26 cellular contexts compared by ENCODE assay signal in the genomic region with DNA sequence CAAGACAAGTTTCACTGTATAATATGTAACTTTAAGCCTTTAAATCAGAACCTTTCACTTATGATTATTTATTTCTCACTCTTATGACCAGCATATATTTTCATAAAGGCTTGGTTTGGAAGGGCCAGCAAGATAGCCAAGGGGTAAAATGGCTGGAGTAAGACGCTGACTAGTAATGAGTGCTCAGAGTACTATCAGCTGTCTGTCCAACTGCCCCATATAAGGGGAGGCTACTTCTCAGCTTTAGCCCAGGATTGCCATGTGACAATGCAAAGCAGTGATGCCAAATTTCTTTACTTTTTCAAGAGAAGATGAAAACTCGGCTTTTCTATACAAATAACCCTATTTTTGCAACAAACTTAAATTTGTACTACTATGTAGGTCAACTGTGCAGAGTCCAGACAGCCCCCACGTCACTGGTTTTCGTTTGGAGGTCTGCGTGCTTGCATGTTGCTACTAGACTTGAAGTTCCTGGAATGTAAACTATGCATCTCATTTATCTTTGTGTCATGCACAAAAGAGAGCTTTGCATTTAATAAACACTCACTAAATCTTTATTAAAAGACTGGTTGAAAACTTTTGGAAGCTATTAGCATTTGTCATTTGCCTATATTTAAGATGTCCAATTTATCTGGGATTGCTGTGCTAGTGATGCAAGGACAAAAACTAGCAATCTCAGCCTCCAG.
DNase-seq lines count a peak whose midpoint lies in the region; ATAC-seq, FAIRE-seq and TF ChIP-seq lines count a peak whose summit lies in the region.
"Had no signal": no experiment of that assay in that cellular context is flagged by ENCODE, and none has a peak within 500 bp of the region (broad histone marks: within the 10 kb centered on the region; RNA-seq: fewer than 3 reads in every experiment).

No MANE protein-coding gene starts in this region.

- peak overlapping the region; percentile 100 for H2BK20ac ChIP-seq in IMR-90 (ENCODE audit: low read depth, low read length)

- no peaks in the 10 kb centered on the region for H3K9me3 ChIP-seq in IMR-90 (ENCODE audit: control insufficient read depth, insufficient read depth, low read length)
- H3K9me3 ChIP-seq in gastroesophageal sphincter = no peaks in the 10 kb centered on the region
- peaks cover 0 to 5% (median 0%) of the 10 kb centered on the region in 8 donors for H3K9me3 ChIP-seq in spleen
- H3K9me3 ChIP-seq: Caco-2, thyroid gland had no signal

- TF ChIP-seq RAD21 in IMR-90 (IDR thresholded peaks at IDR 0.05; ENCODE audit: low read length) = no peak

- H4K5ac ChIP-seq in IMR-90 (ENCODE audit: low read depth, low read length) = peak overlapping the region; percentile 66

- no peak for TF ChIP-seq EP300 in gastroesophageal sphincter (IDR thresholded peaks at IDR 0.05)

- no peak overlapping the region for H3K4me2 ChIP-seq in IMR-90 (ENCODE audit: low read depth, low read length)

- H3K18ac ChIP-seq in IMR-90 (ENCODE audit: low read depth, low read length) = peak overlapping the region; percentile 91

- intact Hi-C loops in IMR-90 (cut with micrococcal nuclease) (no loop called here), spleen (cut with DNase I; ENCODE audit: low total_unique reads) (no loop called here)

- H3K27ac ChIP-seq in IMR-90 (ENCODE audit: insufficient read depth, low read length) (peak overlapping the region; percentile 90), brain microvascular endothelial cell (peak overlapping the region; percentile 56), gastroesophageal sphincter (peak overlapping the region in 2 of 4 donors; percentile 31 to 39), spleen (peak overlapping the region in 5 of 8 donors; percentile 12 to 32 (median 16))
- H3K27ac ChIP-seq: thyroid gland, VCaP had no signal

- H2AFZ ChIP-seq in IMR-90 (replicated peaks; ENCODE audit: low read length, poor library complexity) = peak overlapping the region; percentile 66

- peak overlapping the region; percentile 92 for H2BK15ac ChIP-seq in IMR-90 (ENCODE audit: low read depth, low read length)

- in situ Hi-C loops in IMR-90 (cut with MboI; ENCODE audit: low sequenced_read_pairs) = no loop called here
- in situ Hi-C loops in brain microvascular endothelial cell (cut with HindIII; ENCODE audit: low pct_ligation_motif_present, low sequenced_read_pairs) = no loop called here

- H3K14ac ChIP-seq in IMR-90 (replicated peaks; ENCODE audit: low read depth, low read length) = peak overlapping the region; percentile 94

- H4K20me1 ChIP-seq in IMR-90 (ENCODE audit: insufficient read depth, low read length) = no peaks in the 10 kb centered on the region

- dilution Hi-C loops in IMR-90 (cut with HindIII; ENCODE audit: low sequenced_read_pairs, unreplicated experiment) = no loop called here

- H2BK5ac ChIP-seq in IMR-90 (ENCODE audit: low read depth, low read length, poor library complexity, severe bottlenecking) = peak overlapping the region; percentile 94

- TF ChIP-seq POLR2A in IMR-90 (IDR thresholded peaks at IDR 0.05; ENCODE audit: low read depth, low read length) = no peak
- no peak for TF ChIP-seq POLR2A in gastroesophageal sphincter (IDR thresholded peaks at IDR 0.05)
- TF ChIP-seq POLR2A in spleen (IDR thresholded peaks at IDR 0.05) = no peak
- no peak for TF ChIP-seq POLR2A in H54 (IDR thresholded peaks at IDR 0.05; ENCODE audit: low read depth, low read length)

- peak overlapping the region; percentile 99 for H2AK5ac ChIP-seq in IMR-90 (ENCODE audit: low read depth, low read length)

- H3K9me1 ChIP-seq in IMR-90 (ENCODE audit: insufficient read depth, low read length) = peaks cover 18% of the 10 kb centered on the region

- peak overlapping the region; percentile 91 for H3K56ac ChIP-seq in IMR-90 (ENCODE audit: extremely low read depth, insufficient read depth, low read length)

- peak overlapping the region; percentile 100 for H4K91ac ChIP-seq in IMR-90 (ENCODE audit: insufficient read depth, low read depth, low read length)

- no peak overlapping the region for H2AK9ac ChIP-seq in IMR-90 (replicated peaks; ENCODE audit: low read depth, low read length, poor library complexity)

- DNase-seq in IMR-90 (peak; percentile 90), brain microvascular endothelial cell (peak; percentile 84), spleen (no peak), SIG-M5 treated with dmso at 0.1 percent for 504 hours (lab: John Stamatoyannopoulos, UW; ENCODE audit: unreplicated experiment) (no peak), NCI-H2029 (lab: John Stamatoyannopoulos, UW) (no peak), H54 (ENCODE audit: insufficient read length, low spot score) (no peak)
- DNase-seq: activated CD4-positive, alpha-beta T cell treated with anti-CD3 and anti-CD28 coated beads, Interleukin-2, amount 50 U/mL, for 1 hour; activated CD8-positive, alpha-beta memory T cell treated with anti-CD3 and anti-CD28 coated beads, Interleukin-2, amount 50 U/mL, for 48 hours; activated naive CD8-positive, alpha-beta T cell treated with anti-CD3 and anti-CD28 coated beads for 36 hours; Caco-2; dermis blood vessel endothelial cell; DND-41; islet precursor cell; NCI-H1092; NCI-H1930; NCI-H226; PC-3; SIG-M5; stimulated activated CD4-positive, alpha-beta T cell treated with anti-CD3 and anti-CD28 coated beads, Interleukin-4, amount 100 ng/mL, for 4 hours; stimulated activated naive CD8-positive, alpha-beta T cell treated with anti-CD3 and anti-CD28 coated beads, Interleukin-15, Interleukin-2, amounts not matched to agents 100 U/mL and 50 U/mL, for 24 hours; thyroid gland had no signal

- CTCF ChIA-PET in IMR-90 (lab: Yijun Ruan, JAX) = interaction anchor here (1.1 to 1.2 kb wide), 2 partner anchors 10 to 262 kb away, joined by 4 read pairs; no protein-coding TSS in a partner anchor

- H3K4me3 ChIP-seq in IMR-90 (ENCODE audit: insufficient read depth, low read depth, low read length) (no peak overlapping the region), brain microvascular endothelial cell (ENCODE audit: low read depth, low read length) (no peak overlapping the region), gastroesophageal sphincter (no peak overlapping the region), spleen (no peak overlapping the region)
- H3K4me3 ChIP-seq: lung, thyroid gland had no signal

- H3K4me1 ChIP-seq in IMR-90 (ENCODE audit: control insufficient read depth, insufficient read depth, low read length) (peaks cover 18% of the 10 kb centered on the region), gastroesophageal sphincter (peaks cover 0 to 43% (median 8%) of the 10 kb centered on the region in 3 donors), spleen (peaks cover 0 to 18% (median 8%) of the 10 kb centered on the region in 6 donors)
- H3K4me1 ChIP-seq: thyroid gland had no signal

- H3K36me3 ChIP-seq in IMR-90 (ENCODE audit: control insufficient read depth, insufficient read depth, low read length) (no peaks in the 10 kb centered on the region), brain microvascular endothelial cell (replicated peaks) (no peaks in the 10 kb centered on the region), gastroesophageal sphincter (no peaks in the 10 kb centered on the region), spleen (no peaks in the 10 kb centered on the region)
- H3K36me3 ChIP-seq: thyroid gland had no signal

- POLR2A ChIA-PET in IMR-90 (lab: Charles Lee; ENCODE audit: unreplicated experiment) = interaction anchor here (0.7 to 2.6 kb wide), 3 partner anchors 11 to 264 kb away, joined by 3 to 12 read pairs (median 4); no protein-coding TSS in a partner anchor

- FAIRE-seq in H54 (lab: Jason Lieb, UNC) = no peak
- FAIRE-seq: endothelial cell of umbilical vein, GM19239 had no signal

- TF ChIP-seq CTCF in IMR-90 (conservative IDR thresholded peaks at IDR 0.05; ENCODE audit: low read depth, low read length) (no peak), brain microvascular endothelial cell (IDR thresholded peaks at IDR 0.05; ENCODE audit: low read depth, low read length, missing control alignments) (no peak), gastroesophageal sphincter (IDR thresholded peaks at IDR 0.05) (no peak), spleen (IDR thresholded peaks at IDR 0.05 in 8 of 11, conservative IDR thresholded peaks at IDR 0.05 in 3 of 11) (no peak)

- WGBS in IMR-90 (ENCODE audit: extremely low coverage in 2 of 2, insufficient read length in 1 of 2), 2 experiments = no CpG with 5 or more reads among the region's 5 CpGs
- 16 to 20% methylated on average over 5 of the region's 5 CpGs for WGBS in gastroesophageal sphincter (ENCODE audit: low coverage in 1 of 2), 2 donors
- WGBS in spleen, 5 donors = 69 to 90% (median 75%) methylated on average over 5 of the region's 5 CpGs

- H4K8ac ChIP-seq in IMR-90 (ENCODE audit: low read depth in 2 of 2, low read length in 2 of 2) = peak overlapping the region; percentile 92 to 99

- H3K9ac ChIP-seq in IMR-90 (ENCODE audit: low read depth, low read length) = no peak overlapping the region

- H3K27me3 ChIP-seq in IMR-90 (ENCODE audit: control insufficient read depth, insufficient read depth, low read length) (no peaks in the 10 kb centered on the region), brain microvascular endothelial cell (replicated peaks) (no peaks in the 10 kb centered on the region), gastroesophageal sphincter (no peaks in the 10 kb centered on the region), spleen (replicated peaks in 1 of 7) (no peaks in the 10 kb centered on the region)
- H3K27me3 ChIP-seq: thyroid gland had no signal

- peaks cover 0 to 28% of the 10 kb centered on the region in 2 experiments; a peak in 2 of 4 replicates for H3K79me1 ChIP-seq in IMR-90 (ENCODE audit: low read depth in 1 of 2, low read length in 2 of 2)

- peak overlapping the region; percentile 100 for H2BK120ac ChIP-seq in IMR-90 (ENCODE audit: low read depth, low read length)

- peak overlapping the region; percentile 100 for H3K4ac ChIP-seq in IMR-90 (ENCODE audit: low read depth, low read length)

- peak overlapping the region; percentile 99 for H3K23ac ChIP-seq in IMR-90 (ENCODE audit: low read depth, low read length)

- BruUV-seq in IMR-90 (replicated peaks; lab: Mats Ljungman, UMichigan) = no TSS peak

- peak; percentile 73 for ATAC-seq in IMR-90 (ENCODE audit: low read depth)
- peak; percentile 36 for ATAC-seq in gastroesophageal sphincter
- ATAC-seq: PC-3; stimulated activated naive CD8-positive, alpha-beta T cell treated with anti-CD3 and anti-CD28 coated beads, Interleukin-15, Interleukin-2, amounts not matched to agents 100 U/mL and 50 U/mL, for 24 hours had no signal

TF ChIP-seq in IMR-90, 13 proteins besides CTCF, POLR2A, EP300 and RAD21:
- TF ChIP-seq, protein P1, sequence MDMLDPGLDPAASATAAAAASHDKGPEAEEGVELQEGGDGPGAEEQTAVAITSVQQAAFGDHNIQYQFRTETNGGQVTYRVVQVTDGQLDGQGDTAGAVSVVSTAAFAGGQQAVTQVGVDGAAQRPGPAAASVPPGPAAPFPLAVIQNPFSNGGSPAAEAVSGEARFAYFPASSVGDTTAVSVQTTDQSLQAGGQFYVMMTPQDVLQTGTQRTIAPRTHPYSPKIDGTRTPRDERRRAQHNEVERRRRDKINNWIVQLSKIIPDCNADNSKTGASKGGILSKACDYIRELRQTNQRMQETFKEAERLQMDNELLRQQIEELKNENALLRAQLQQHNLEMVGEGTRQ (IDR thresholded peaks at IDR 0.05; ENCODE audit: low read depth, low read length) = peak; percentile 48; the same call in 1 of the 2 replicates
- TF ChIP-seq CHD1 (IDR thresholded peaks at IDR 0.05; ENCODE audit: low read depth, low read length) = no peak
- no peak for TF ChIP-seq MAZ (IDR thresholded peaks at IDR 0.05; ENCODE audit: borderline replicate concordance, low read depth, low read length)

Comparison
In these comparisons a context has a peak if more than half of its experiments do, and no peak if none do; other contexts are left out.
1. DNase-seq: peak in IMR-90 (single experiment) and brain microvascular endothelial cell (single experiment); none in spleen (single experiment), SIG-M5 treated with dmso at 0.1 percent for 504 hours (single experiment), NCI-H2029 (single experiment) and H54 (single experiment).